22 cellular contexts compared by ENCODE assay signal in genomic region chr9:113158446-113158845, GRCh38. TPM values are rescaled to one million over a fixed set of nuclear protein-coding genes. Genes with fewer than 3 reads are reported as not detected.
A peak's percentile ranks its signal among the peaks of the same experiment; 100 is the strongest.
DNase-seq lines count a peak whose midpoint lies in the region; ATAC-seq, FAIRE-seq and TF ChIP-seq lines count a peak whose summit lies in the region.
"Had no signal": no experiment of that assay in that cellular context is flagged by ENCODE, and none has a peak within 500 bp of the region (broad histone marks: within the 10 kb centered on the region; RNA-seq: fewer than 3 reads in every experiment).

No MANE protein-coding gene starts in this region.

- no peak overlapping the region for H3K9ac ChIP-seq in liver (ENCODE audit: low read depth in 1 of 2, low read length in 2 of 2)
- no peak overlapping the region for H3K9ac ChIP-seq in HepG2 (ENCODE audit: insufficient read depth, low read depth, low read length)
- H3K9ac ChIP-seq: BLaER1 had no signal

- BruUV-seq in HepG2 (replicated peaks; lab: Mats Ljungman, UMichigan): no TSS peak

- H3K9me3 ChIP-seq in liver (ENCODE audit: control insufficient read depth in 4 of 4, low read length in 3 of 4) (no peaks in the 10 kb centered on the region), HepG2 (ENCODE audit: low read length) (no peaks in the 10 kb centered on the region)
- H3K9me3 ChIP-seq: BLaER1 had no signal

- POLR2A ChIA-PET in HepG2 (lab: Yijun Ruan, JAX): no interaction called here

- H3K4me3 Mint-ChIP-seq in activated CD4-positive, alpha-beta T cell treated with anti-CD3 and anti-CD28 coated beads, Interleukin-2, amount 10 ng/mL, durations not matched to agents 24 days and 14 days: no peak overlapping the region
- no peak overlapping the region for H3K4me3 Mint-ChIP-seq in memory B cell
- H3K4me3 Mint-ChIP-seq: CD8-positive, alpha-beta T cell had no signal

- no peak for TF ChIP-seq CTCF in liver (IDR thresholded peaks at IDR 0.05; ENCODE audit: low read depth, low read length, missing input control)
- TF ChIP-seq CTCF in HepG2 (CRISPR knock-in tag; IDR thresholded peaks at IDR 0.05): no peak

- H3K4me2 ChIP-seq in HepG2 (ENCODE audit: low read depth, low read length): no peak overlapping the region
- H3K4me2 ChIP-seq: BLaER1 had no signal

- in situ Hi-C loops in HepG2 (cut with HindIII; ENCODE audit: extremely low pct_ligation_motif_present, low pct_unique_long_range_greater_than_20kb) (no loop called here), KBM-7 (cut with MboI; ENCODE audit: low pct_unique_long_range_greater_than_20kb, low sequenced_read_pairs) (no loop called here)

- no peak for ATAC-seq in HepG2
- no peak for ATAC-seq in memory B cell (ENCODE audit: low read depth)
- ATAC-seq: CD8-positive, alpha-beta T cell; GM12878; K562 had no signal

- H4K20me1 ChIP-seq in HepG2 (ENCODE audit: insufficient read depth, low read length): no peaks in the 10 kb centered on the region

- H3K4me1 ChIP-seq in liver (ENCODE audit: control insufficient read depth in 4 of 4, insufficient read depth in 4 of 4, low read length in 3 of 4): peaks cover 0 to 5% (median 5%) of the 10 kb centered on the region in 4 donors
- H3K4me1 ChIP-seq in HepG2 (ENCODE audit: insufficient read depth, low read length): peaks cover 18% of the 10 kb centered on the region

- CTCF ChIA-PET in HepG2 (lab: Yijun Ruan, JAX; ENCODE audit: low intra/inter-chr PET ratio, low total read pairs): no interaction called here

- TF ChIP-seq POLR2A in HepG2 (IDR thresholded peaks at IDR 0.05; ENCODE audit: insufficient read depth in 1 of 2, low read depth in 2 of 2, low read length in 2 of 2): no peak

- no peaks in the 10 kb centered on the region for H3K9me3 Mint-ChIP-seq in activated CD4-positive, alpha-beta T cell treated with anti-CD3 and anti-CD28 coated beads, Interleukin-2, amount 10 ng/mL, durations not matched to agents 24 days and 14 days
- no peaks in the 10 kb centered on the region for H3K9me3 Mint-ChIP-seq in memory B cell
- H3K9me3 Mint-ChIP-seq: CD8-positive, alpha-beta T cell had no signal

- H3K27me3 ChIP-seq in liver (ENCODE audit: control insufficient read depth in 4 of 4, insufficient read depth in 4 of 4, low read length in 3 of 4) (no peaks in the 10 kb centered on the region), HepG2 (ENCODE audit: control insufficient read depth in 1 of 2, insufficient read depth in 2 of 2, low read length in 2 of 2) (no peaks in the 10 kb centered on the region)
- H3K27me3 ChIP-seq: BLaER1 had no signal

- peaks cover 18% of the 10 kb centered on the region for H3K4me1 Mint-ChIP-seq in activated CD4-positive, alpha-beta T cell treated with anti-CD3 and anti-CD28 coated beads, Interleukin-2, amount 10 ng/mL, durations not matched to agents 24 days and 14 days
- peaks cover 7% of the 10 kb centered on the region for H3K4me1 Mint-ChIP-seq in memory B cell

- H3K27ac Mint-ChIP-seq in activated CD4-positive, alpha-beta T cell treated with anti-CD3 and anti-CD28 coated beads, Interleukin-2, amount 10 ng/mL, durations not matched to agents 24 days and 14 days: peak overlapping the region; percentile 12
- H3K27ac Mint-ChIP-seq in memory B cell: peak overlapping the region; percentile 21

- H3K4me3 ChIP-seq in liver (ENCODE audit: low read depth in 1 of 3, low read length in 3 of 3) (no peak overlapping the region), HepG2 (replicated peaks in 1 of 3; ENCODE audit: insufficient read depth in 1 of 3, low read depth in 2 of 3, low read length in 3 of 3) (no peak overlapping the region)
- H3K4me3 ChIP-seq: BLaER1, GM12878, K562 had no signal

- H3K36me3 Mint-ChIP-seq in activated CD4-positive, alpha-beta T cell treated with anti-CD3 and anti-CD28 coated beads, Interleukin-2, amount 10 ng/mL, durations not matched to agents 24 days and 14 days (ENCODE audit: low read depth): peaks cover 27% of the 10 kb centered on the region
- H3K36me3 Mint-ChIP-seq in memory B cell: peaks cover 17% of the 10 kb centered on the region

- TF ChIP-seq RAD21 in liver (IDR thresholded peaks at IDR 0.05) (no peak), HepG2 (CRISPR knock-in tag; IDR thresholded peaks at IDR 0.05) (no peak)

- no peak overlapping the region for H2AFZ ChIP-seq in HepG2 (ENCODE audit: low read length)

- FAIRE-seq in HepG2 (lab: Jason Lieb, UNC): no peak
- FAIRE-seq: GM12878, K562 had no signal

- DNase-seq in activated CD4-positive, alpha-beta T cell treated with anti-CD3 and anti-CD28 coated beads, Interleukin-2, amount 10 ng/mL, durations not matched to agents 24 days and 14 days: no peak
- DNase-seq in activated CD4-positive, alpha-beta T cell treated with anti-CD3 and anti-CD28 coated beads for 48 hours: no peak
- DNase-seq in HepG2 (ENCODE audit: low spot score) (no peak), memory B cell (ENCODE audit: low spot score in 2 of 2) (no peak), KBM-7 (no peak)
- no peak for DNase-seq in activated effector memory CD4-positive, alpha-beta T cell treated with anti-CD3 and anti-CD28 coated beads, Interleukin-2, amount 50 U/mL, for 16 hours
- DNase-seq: ACHN; CD8-positive, alpha-beta T cell; DND-41; H7; NCI-H1092; NCI-H1436 treated with DMSO at 0.1 percent for 48 hours; NCI-H2029; NCI-H226; NCI-H510A treated with DMSO at 0.1 percent for 48 hours; NCI-H748 treated with DMSO at 0.1 percent for 48 hours had no signal

- H3K36me3 ChIP-seq in liver (ENCODE audit: control insufficient read depth in 4 of 4, insufficient read depth in 3 of 4, low read depth in 1 of 4, low read length in 3 of 4) (peaks cover 0 to 33% (median 26%) of the 10 kb centered on the region in 4 donors), HepG2 (replicated peaks in 1 of 2; ENCODE audit: control insufficient read depth in 1 of 2, insufficient read depth in 2 of 2, low read length in 2 of 2) (peaks cover 9 to 30% of the 10 kb centered on the region in 2 experiments)

- WGBS in liver: 49% methylated on average over 5 of the region's 5 CpGs
- 93% methylated on average over 5 of the region's 5 CpGs for WGBS in HepG2 (ENCODE audit: low lambda C conversion rate)

- H3K27ac ChIP-seq in liver (ENCODE audit: low read depth in 1 of 2, low read length in 2 of 2) (no peak overlapping the region), HepG2 (ENCODE audit: extremely low read length, insufficient read depth, low read length) (no peak overlapping the region), temporal lobe (ENCODE audit: low read depth, low read length) (peak overlapping the region; percentile 95)
- H3K27ac ChIP-seq: 22Rv1, BLaER1 had no signal

- H3K27me3 Mint-ChIP-seq in activated CD4-positive, alpha-beta T cell treated with anti-CD3 and anti-CD28 coated beads, Interleukin-2, amount 10 ng/mL, durations not matched to agents 24 days and 14 days: no peaks in the 10 kb centered on the region
- no peaks in the 10 kb centered on the region for H3K27me3 Mint-ChIP-seq in memory B cell

- TF ChIP-seq EP300 in HepG2 (IDR thresholded peaks at IDR 0.05; ENCODE audit: low read depth in 2 of 2, low read length in 2 of 2): no peak
- TF ChIP-seq EP300 in HepG2 (CRISPR knock-in tag; IDR thresholded peaks at IDR 0.05; ENCODE audit: borderline replicate concordance): no peak

- intact Hi-C loops in activated CD4-positive, alpha-beta T cell treated with anti-CD3 and anti-CD28 coated beads, Interleukin-2, amount 10 ng/mL, durations not matched to agents 24 days and 14 days (cut with micrococcal nuclease): loop anchor here (10.0 kb wide), 2 partner anchors 404 to 674 kb away; partner anchors contain the start of genes KIAA1958 and SNX30
- intact Hi-C loops in HepG2 (cut with micrococcal nuclease; ENCODE audit: unreplicated experiment): no loop called here

- H3K79me2 ChIP-seq in HepG2 (ENCODE audit: insufficient read depth, low read length): no peaks in the 10 kb centered on the region

TF ChIP-seq in liver, 16 proteins besides CTCF, POLR2A, EP300 and RAD21 (continues in another document):
- TF ChIP-seq HNF4A (conservative IDR thresholded peaks at IDR 0.05) (peak in 1 of 2 donors; percentile 63), MAX (IDR thresholded peaks at IDR 0.05) (peak; percentile 62)

TF ChIP-seq in HepG2, 621 proteins besides CTCF, POLR2A, EP300 and RAD21 (continues in another document):
- TF ChIP-seq ZSCAN21 (CRISPR knock-in tag; IDR thresholded peaks at IDR 0.05; ENCODE audit: borderline replicate concordance) (no peak), ZNF329 (CRISPR knock-in tag; IDR thresholded peaks at IDR 0.05; ENCODE audit: low read depth) (no peak)

RNA-seq across cellular contexts. Expression of gene SLC31A2, which starts 7.6 kb away (rescaled TPM):
- total RNA-seq in activated CD4-positive, alpha-beta T cell treated with anti-CD3 and anti-CD28 coated beads, Interleukin-2, amount 10 ng/mL, durations not matched to agents 24 days and 14 days: 4.5 and 5.3 TPM in 2 replicates
- 10 to 100 TPM in 1 of 2 donors, 1 to 10 TPM in 1; 7.2 to 28.5 TPM for total RNA-seq in liver
- polyA plus RNA-seq in liver: 10 to 100 TPM; 19.0 to 30.6 TPM
- total RNA-seq in HepG2 (2016; rRNA removed; fragmentation: Illumina TruSeq; extraction: Trizol): 6.0 and 9.3 TPM in 2 replicates
- 1.5 and 1.9 TPM in 2 replicates for total RNA-seq in HepG2 (2016; cell fraction: cytosol; rRNA removed; fragmentation: Illumina TruSeq; extraction: Trizol; ENCODE audit: low read depth)
- 7.4 and 9.7 TPM in 2 replicates for total RNA-seq in HepG2 (2016; cell fraction: insoluble cytoplasmic fraction; rRNA removed; fragmentation: Illumina TruSeq; extraction: Trizol)
- 3.7 and 5.5 TPM in 2 replicates for total RNA-seq in HepG2 (2016; cell fraction: membrane; rRNA removed; fragmentation: Illumina TruSeq; extraction: Trizol)
- 9.1 TPM in 2 replicates for total RNA-seq in HepG2 (2016; cell fraction: nucleus; rRNA removed; fragmentation: Illumina TruSeq; extraction: Trizol)
- 10.2 and 10.9 TPM in 2 replicates for polyA plus RNA-seq in HepG2 (2011; rRNA removed)
- 10.4 and 13.6 TPM in 2 replicates for polyA plus RNA-seq in HepG2 (2011; cell fraction: cytosol; rRNA removed)
- 5.6 and 5.9 TPM in 2 replicates for polyA plus RNA-seq in HepG2 (2011; cell fraction: nucleus; rRNA removed)
- polyA plus RNA-seq in HepG2 (2012): 3.1 and 5.5 TPM in 2 replicates
- polyA plus RNA-seq in HepG2 (2016; cell fraction: cytosol; fragmentation: Illumina TruSeq; extraction: Trizol; ENCODE audit: low read depth): 1.0 and 1.6 TPM in 2 replicates
- 5.0 and 5.6 TPM in 2 replicates for polyA plus RNA-seq in HepG2 (2016; cell fraction: insoluble cytoplasmic fraction; fragmentation: Illumina TruSeq; extraction: Trizol; ENCODE audit: low read depth)
- 2.8 and 2.9 TPM in 2 replicates for polyA plus RNA-seq in HepG2 (2016; cell fraction: membrane; fragmentation: Illumina TruSeq; extraction: Trizol; ENCODE audit: low read depth)
- polyA plus RNA-seq in HepG2 (2016; cell fraction: nucleus; fragmentation: Illumina TruSeq; extraction: Trizol; ENCODE audit: insufficient read depth, low read depth): 10.8 and 11.0 TPM in 2 replicates
- polyA minus RNA-seq in HepG2 (2011; rRNA and poly(A)+ RNA removed; ENCODE audit: low replicate concordance): 10.3 and 20.0 TPM in 2 replicates
- polyA minus RNA-seq in HepG2 (2011; cell fraction: cytosol; rRNA and poly(A)+ RNA removed): 3.7 and 5.4 TPM in 2 replicates
- polyA minus RNA-seq in HepG2 (2011; cell fraction: nucleus; rRNA and poly(A)+ RNA removed): 12.2 and 15.7 TPM in 2 replicates
- 3.7 TPM for total RNA-seq in temporal lobe
